In genomic region chr10:17229967-17230682, GRCh38 we compare ENCODE assay signal across 8 cellular contexts. TPM values are rescaled to one million over a fixed set of nuclear protein-coding genes. Genes with fewer than 3 reads are reported as not detected.
DNase-seq lines count a peak whose midpoint lies in the region; ATAC-seq lines count a peak whose summit lies in the region.

No MANE protein-coding gene starts in this region.

- H3K27me3 Mint-ChIP-seq in central memory CD8-positive, alpha-beta T cell = no peaks in the 10 kb centered on the region

- peaks cover 73% of the 10 kb centered on the region for H3K4me1 Mint-ChIP-seq in central memory CD8-positive, alpha-beta T cell

- peak overlapping the region; percentile 95 for H3K4me3 Mint-ChIP-seq in central memory CD8-positive, alpha-beta T cell

- ATAC-seq in HG02798 (IDR thresholded peaks at IDR 0.05; ENCODE audit: poor library complexity, unreplicated experiment) (peak; percentile 56), left lobe of liver (peak; percentile 57)
- peak; percentile 61 for ATAC-seq in central memory CD8-positive, alpha-beta T cell (replicated peaks; ENCODE audit: extremely low read depth, poor library complexity, severe bottlenecking)

- DNase-seq in DMS153 treated with DMSO at 0.1 percent for 48 hours (lab: John Stamatoyannopoulos, UW; ENCODE audit: unreplicated experiment) (peak; percentile 11), DMS153 (lab: John Stamatoyannopoulos, UW) (no peak), NCI-H146 (lab: John Stamatoyannopoulos, UW) (peak; percentile 75), left lobe of liver (ENCODE audit: low spot score) (peak; percentile 71)
- DNase-seq in activated CD4-positive, CD25-positive, alpha-beta regulatory T cell treated with anti-CD3 and anti-CD28 coated beads, Interleukin-2, amount 50 U/mL, for 16 hours (ENCODE audit: low read depth, low spot score) = peak; percentile 73
- peak; percentile 85 to 93 for DNase-seq in central memory CD8-positive, alpha-beta T cell (ENCODE audit: low spot score in 2 of 2)
- peak; percentile 78 to 84 for DNase-seq in stimulated activated CD4-positive, alpha-beta T cell treated with anti-CD3 and anti-CD28 coated beads, Interleukin-4, amount 100 ng/mL, for 48 hours (ENCODE audit: low read depth in 2 of 2)

- peak overlapping the region; percentile 98 for H3K27ac Mint-ChIP-seq in central memory CD8-positive, alpha-beta T cell (ENCODE audit: low read depth)

- H3K36me3 Mint-ChIP-seq in central memory CD8-positive, alpha-beta T cell (ENCODE audit: insufficient read depth) = peaks cover 81% of the 10 kb centered on the region

- H3K9me3 Mint-ChIP-seq in central memory CD8-positive, alpha-beta T cell = no peaks in the 10 kb centered on the region

RNA-seq across cellular contexts. Expression of gene VIM, which starts 2.1 kb away (rescaled TPM):
- 55.4 TPM for total RNA-seq in left lobe of liver

RNA-seq across cellular contexts. Expression of gene TRDMT1, which starts 28.7 kb away (rescaled TPM):
- 1.1 TPM for total RNA-seq in left lobe of liver
